1 cellular context compared by ENCODE assay signal in the genomic region with DNA sequence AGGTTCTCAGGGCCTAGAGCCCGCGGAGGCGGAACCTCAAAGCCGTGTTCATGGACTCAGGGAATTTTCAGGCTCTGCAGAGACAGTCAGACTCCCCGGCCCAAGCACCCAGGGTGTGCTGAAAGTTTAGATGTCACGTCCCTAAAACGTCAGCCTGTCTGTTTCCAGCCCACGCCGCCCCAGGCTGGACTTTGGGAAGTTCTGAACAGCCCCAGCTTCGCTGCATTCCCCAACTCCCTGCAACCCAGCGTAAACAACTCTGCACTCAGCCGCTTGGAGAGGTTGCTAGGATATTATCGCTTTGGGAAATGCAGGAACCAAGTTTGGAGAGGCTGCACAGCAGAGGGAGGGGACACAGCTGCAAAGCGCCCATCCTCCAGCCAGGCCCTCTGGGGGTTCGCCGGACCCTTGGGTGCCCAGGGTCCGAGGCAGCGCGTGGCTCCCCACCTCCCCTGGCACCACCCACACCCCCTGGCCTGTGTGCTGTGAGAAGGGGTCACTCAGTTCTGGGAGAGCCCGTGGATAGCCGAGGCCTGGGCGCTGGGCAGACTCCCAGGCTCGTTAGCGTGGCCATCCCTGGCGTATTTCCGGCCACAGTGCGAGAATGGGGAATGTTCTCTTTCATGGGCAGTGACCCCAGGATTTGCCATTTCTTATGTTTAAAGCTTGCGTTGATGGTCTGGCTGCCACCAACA.
TF ChIP-seq lines count a peak whose summit lies in the region.

No MANE protein-coding gene starts in this region.

TF ChIP-seq in H1, 55 proteins besides CTCF, POLR2A, EP300 and RAD21 (continued from another document):
- TF ChIP-seq SRF (IDR thresholded peaks at IDR 0.05; ENCODE audit: low read depth, low read length) (no peak), JUND (IDR thresholded peaks at IDR 0.05; ENCODE audit: low read length) (no peak), NANOG (IDR thresholded peaks at IDR 0.05; ENCODE audit: insufficient read depth, low read depth, low read length, poor library complexity, severe bottlenecking) (no peak), BRCA1 (IDR thresholded peaks at IDR 0.05; ENCODE audit: low read depth, low read length) (no peak), JUN (IDR thresholded peaks at IDR 0.05; ENCODE audit: low read depth, low read length) (no peak), TEAD4 (IDR thresholded peaks at IDR 0.05; ENCODE audit: low read depth, low read length) (no peak), EZH2 (IDR thresholded peaks at IDR 0.05; ENCODE audit: low read depth, low read length, severe bottlenecking) (no peak), SP4 (IDR thresholded peaks at IDR 0.05; ENCODE audit: low read length) (no peak)
- TF ChIP-seq, protein P1, sequence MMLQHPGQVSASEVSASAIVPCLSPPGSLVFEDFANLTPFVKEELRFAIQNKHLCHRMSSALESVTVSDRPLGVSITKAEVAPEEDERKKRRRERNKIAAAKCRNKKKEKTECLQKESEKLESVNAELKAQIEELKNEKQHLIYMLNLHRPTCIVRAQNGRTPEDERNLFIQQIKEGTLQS (IDR thresholded peaks at IDR 0.05; ENCODE audit: insufficient read depth, low read depth, low read length): no peak
- TF ChIP-seq, protein P2, sequence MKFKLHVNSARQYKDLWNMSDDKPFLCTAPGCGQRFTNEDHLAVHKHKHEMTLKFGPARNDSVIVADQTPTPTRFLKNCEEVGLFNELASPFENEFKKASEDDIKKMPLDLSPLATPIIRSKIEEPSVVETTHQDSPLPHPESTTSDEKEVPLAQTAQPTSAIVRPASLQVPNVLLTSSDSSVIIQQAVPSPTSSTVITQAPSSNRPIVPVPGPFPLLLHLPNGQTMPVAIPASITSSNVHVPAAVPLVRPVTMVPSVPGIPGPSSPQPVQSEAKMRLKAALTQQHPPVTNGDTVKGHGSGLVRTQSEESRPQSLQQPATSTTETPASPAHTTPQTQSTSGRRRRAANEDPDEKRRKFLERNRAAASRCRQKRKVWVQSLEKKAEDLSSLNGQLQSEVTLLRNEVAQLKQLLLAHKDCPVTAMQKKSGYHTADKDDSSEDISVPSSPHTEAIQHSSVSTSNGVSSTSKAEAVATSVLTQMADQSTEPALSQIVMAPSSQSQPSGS (IDR thresholded peaks at IDR 0.05; ENCODE audit: low read length): no peak
